ENCODE assay signal across 17 cellular contexts in genomic region chrX:123873956-123874355, GRCh38. TPM values are rescaled to one million over a fixed set of nuclear protein-coding genes. Genes with fewer than 3 reads are reported as not detected.
A peak's percentile ranks its signal among the peaks of the same experiment; 100 is the strongest.
DNase-seq lines count a peak whose midpoint lies in the region; ATAC-seq and TF ChIP-seq lines count a peak whose summit lies in the region.
"Had no signal": no experiment of that assay in that cellular context is flagged by ENCODE, and none has a peak within 500 bp of the region (broad histone marks: within the 10 kb centered on the region; RNA-seq: fewer than 3 reads in every experiment).

No MANE protein-coding gene starts in this region.

- intact Hi-C loops in gastrocnemius medialis (cut with DNase I; ENCODE audit: low total_unique reads) (no loop called here), body of pancreas (cut with DNase I) (no loop called here)

- peaks cover 4 to 11% of the 10 kb centered on the region in 2 donors for H3K4me1 ChIP-seq in gastrocnemius medialis
- H3K4me1 ChIP-seq in body of pancreas, result peaks cover 14% of the 10 kb centered on the region

- H3K9me3 ChIP-seq in gastrocnemius medialis (no peaks in the 10 kb centered on the region), body of pancreas (no peaks in the 10 kb centered on the region)
- H3K9me3 ChIP-seq: BLaER1 had no signal

- 50 to 73% methylated on average over 1 of the region's 1 CpG for WGBS in body of pancreas, 2 donors

- TF ChIP-seq POLR2A in gastrocnemius medialis (IDR thresholded peaks at IDR 0.05) (no peak), body of pancreas (IDR thresholded peaks at IDR 0.05) (no peak)

- H3K36me3 ChIP-seq in gastrocnemius medialis (no peaks in the 10 kb centered on the region), body of pancreas (replicated peaks in 1 of 2; ENCODE audit: insufficient read depth in 1 of 2, low read depth in 2 of 2) (no peaks in the 10 kb centered on the region)

- POLR2A ChIA-PET in RWPE1 (lab: Yijun Ruan, JAX; ENCODE audit: low non-redundant PET), result no interaction called here

- no peak for ATAC-seq in gastrocnemius medialis
- ATAC-seq in body of pancreas, result no peak

- DNase-seq in NCI-H82 (lab: John Stamatoyannopoulos, UW) (peak; percentile 38), NCI-H82 treated with DMSO at 0.1 percent for 48 hours (lab: John Stamatoyannopoulos, UW; ENCODE audit: unreplicated experiment) (no peak), RWPE1 (ENCODE audit: low spot score) (no peak), fibroblast of the aortic adventitia (ENCODE audit: low read depth) (peak; percentile 16), gastrocnemius medialis (no peak), body of pancreas (no peak), T-helper 2 cell (no peak)
- no peak for DNase-seq in activated CD4-positive, CD25-positive, alpha-beta regulatory T cell treated with anti-CD3 and anti-CD28 coated beads, Interleukin-2, amount 50 U/mL, for 72 hours
- DNase-seq: 8988T, GF-D8, HFFc6, Karpas-422, NCI-H1105 treated with DMSO at 0.1 percent for 48 hours, NCI-H1694 treated with DMSO at 0.1 percent for 48 hours, NCI-H345, NCI-H526 had no signal

- H3K27me3 ChIP-seq in gastrocnemius medialis (no peaks in the 10 kb centered on the region), body of pancreas (no peaks in the 10 kb centered on the region)
- H3K27me3 ChIP-seq: BLaER1 had no signal

- H3K27ac ChIP-seq in RWPE1 (peak overlapping the region; percentile 30; the same call in 1 of the 2 replicates), gastrocnemius medialis (peak overlapping the region in 3 of 4 donors; percentile 13 to 31 (median 29)), body of pancreas (no peak overlapping the region)
- H3K27ac ChIP-seq: BLaER1 had no signal

- CTCF ChIA-PET in RWPE1 (lab: Yijun Ruan, JAX), result interaction anchor here (0.6 kb wide), 1 partner anchor 79 kb away, joined by 6 read pairs; no protein-coding TSS in a partner anchor

- in situ Hi-C loops in gastrocnemius medialis (cut with MboI; ENCODE audit: low sequenced_read_pairs in 4 of 4), result no loop called here

- TF ChIP-seq CTCF in RWPE1 (conservative IDR thresholded peaks at IDR 0.05; ENCODE audit: low read depth) (no peak), fibroblast of the aortic adventitia (IDR thresholded peaks at IDR 0.05; ENCODE audit: insufficient read depth, low read length) (no peak), gastrocnemius medialis (IDR thresholded peaks at IDR 0.05 in 4 of 5, conservative IDR thresholded peaks at IDR 0.05 in 1 of 5) (no peak), body of pancreas (IDR thresholded peaks at IDR 0.05) (no peak)

- no peak overlapping the region for H3K4me3 ChIP-seq in fibroblast of the aortic adventitia (ENCODE audit: low read depth, low read length)
- no peak overlapping the region for H3K4me3 ChIP-seq in gastrocnemius medialis
- H3K4me3 ChIP-seq in body of pancreas, result no peak overlapping the region
- H3K4me3 ChIP-seq: BLaER1 had no signal

RNA-seq across cellular contexts. Expression of gene XIAP, which starts 14.1 kb away (rescaled TPM):
- total RNA-seq in fibroblast of the aortic adventitia (ENCODE audit: low replicate concordance) (23.8 and 35.6 TPM in 2 replicates), gastrocnemius medialis (10 to 100 TPM; 14.4 to 31.1 (median 26.8) TPM), body of pancreas (10 to 100 TPM; 20.4 to 22.1 TPM)

Comparison
In these comparisons a context has a peak if more than half of its experiments do, and no peak if none do; other contexts are left out.
1. DNase-seq: peak in NCI-H82 (single experiment) and fibroblast of the aortic adventitia (single experiment); none in NCI-H82 treated with DMSO at 0.1 percent for 48 hours (single experiment), RWPE1 (single experiment), gastrocnemius medialis (0 of 2), body of pancreas (0 of 4), T-helper 2 cell (0 of 5) and activated CD4-positive, CD25-positive, alpha-beta regulatory T cell treated with anti-CD3 and anti-CD28 coated beads, Interleukin-2, amount 50 U/mL, for 72 hours (single experiment).
2. H3K27ac ChIP-seq: peak in RWPE1 (single experiment) and gastrocnemius medialis (3 of 4); none in body of pancreas (0 of 4).